Comparison of ENCODE assay signal across 28 cellular contexts in genomic region chr20:22999756-23000155, GRCh38. TPM values are rescaled to one million over a fixed set of nuclear protein-coding genes. Genes with fewer than 3 reads are reported as not detected.
A peak's percentile ranks its signal among the peaks of the same experiment; 100 is the strongest.
DNase-seq lines count a peak whose midpoint lies in the region; ATAC-seq, FAIRE-seq and TF ChIP-seq lines count a peak whose summit lies in the region.
"Had no signal": no experiment of that assay in that cellular context is flagged by ENCODE, and none has a peak within 500 bp of the region (broad histone marks: within the 10 kb centered on the region; RNA-seq: fewer than 3 reads in every experiment).

No MANE protein-coding gene starts in this region.

- H3K4me3 Mint-ChIP-seq in osteocyte (ENCODE audit: unreplicated experiment) (no peak overlapping the region), Calu3 (ENCODE audit: low read depth, unreplicated experiment) (no peak overlapping the region)
- H3K4me3 Mint-ChIP-seq: activated T-helper 17 cell treated with anti-CD3 and anti-CD28 coated beads, Interleukin-2, amount 50 U/mL, for 72 hours; CD8-positive, alpha-beta memory T cell; mesothelial cell of epicardium; nephron progenitor cell; stimulated activated naive CD8-positive, alpha-beta T cell treated with anti-CD3 and anti-CD28 coated beads, Interleukin-15, amount 100 ng/mL, for 72 hours had no signal

- H3K36me3 Mint-ChIP-seq in osteocyte (ENCODE audit: unreplicated experiment), result peaks cover 1% of the 10 kb centered on the region
- no peaks in the 10 kb centered on the region for H3K36me3 Mint-ChIP-seq in Calu3 (ENCODE audit: insufficient read depth, unreplicated experiment)
- H3K36me3 Mint-ChIP-seq: CD8-positive, alpha-beta memory T cell; mesothelial cell of epicardium had no signal

- BruUV-seq in Calu3 (replicated peaks; lab: Mats Ljungman, UMichigan), result no TSS peak

- CTCF ChIA-PET in Calu3 (lab: Charles Lee), result no interaction called here

- peak overlapping the region; percentile 62 for H3K27ac Mint-ChIP-seq in osteocyte (ENCODE audit: unreplicated experiment)
- H3K27ac Mint-ChIP-seq in Calu3 (ENCODE audit: unreplicated experiment), result no peak overlapping the region
- H3K27ac Mint-ChIP-seq: activated T-helper 17 cell treated with anti-CD3 and anti-CD28 coated beads, Interleukin-2, amount 50 U/mL, for 72 hours; CD8-positive, alpha-beta memory T cell; nephron progenitor cell; progenitor cell of endocrine pancreas; stimulated activated naive CD8-positive, alpha-beta T cell treated with anti-CD3 and anti-CD28 coated beads, Interleukin-15, amount 100 ng/mL, for 72 hours had no signal

- H3K9me3 Mint-ChIP-seq in osteocyte (ENCODE audit: unreplicated experiment) (no peaks in the 10 kb centered on the region), Calu3 (ENCODE audit: low read depth, unreplicated experiment) (no peaks in the 10 kb centered on the region)
- H3K9me3 Mint-ChIP-seq: activated T-helper 17 cell treated with anti-CD3 and anti-CD28 coated beads, Interleukin-2, amount 50 U/mL, for 72 hours; CD8-positive, alpha-beta memory T cell; mesothelial cell of epicardium; stimulated activated naive CD8-positive, alpha-beta T cell treated with anti-CD3 and anti-CD28 coated beads, Interleukin-15, amount 100 ng/mL, for 72 hours had no signal

- TF ChIP-seq CTCF in fibroblast of mammary gland (conservative IDR thresholded peaks at IDR 0.05; ENCODE audit: control insufficient read depth, insufficient read depth, low read depth, low read length) (no peak), osteocyte (IDR thresholded peaks at IDR 0.05) (no peak), Calu3 (IDR thresholded peaks at IDR 0.05; ENCODE audit: unreplicated experiment) (no peak)

- no peak overlapping the region for H3K9ac ChIP-seq in Karpas-422 (ENCODE audit: low read length)

- intact Hi-C loops in Calu3 (cut with micrococcal nuclease; ENCODE audit: unreplicated experiment), result no loop called here

- H3K36me3 ChIP-seq in Karpas-422 (ENCODE audit: insufficient read depth, low read length), result no peaks in the 10 kb centered on the region
- H3K36me3 ChIP-seq: transverse colon had no signal

- H3K4me1 Mint-ChIP-seq in osteocyte (ENCODE audit: unreplicated experiment), result peaks cover 5% of the 10 kb centered on the region
- no peaks in the 10 kb centered on the region for H3K4me1 Mint-ChIP-seq in Calu3 (ENCODE audit: low read depth, unreplicated experiment)
- H3K4me1 Mint-ChIP-seq: activated T-helper 17 cell treated with anti-CD3 and anti-CD28 coated beads, Interleukin-2, amount 50 U/mL, for 72 hours; CD8-positive, alpha-beta memory T cell; stimulated activated naive CD8-positive, alpha-beta T cell treated with anti-CD3 and anti-CD28 coated beads, Interleukin-15, amount 100 ng/mL, for 72 hours had no signal

- H3K27ac ChIP-seq in Karpas-422 (ENCODE audit: low read length), result no peak overlapping the region
- H3K27ac ChIP-seq: coronary artery, transverse colon had no signal

- no peak overlapping the region for H3K4me3 ChIP-seq in fibroblast of mammary gland (ENCODE audit: control insufficient read depth, low read depth, low read length)
- H3K4me3 ChIP-seq in Karpas-422 (ENCODE audit: low read length), result no peak overlapping the region
- H3K4me3 ChIP-seq: coronary artery, transverse colon had no signal

- H3K27me3 Mint-ChIP-seq in osteocyte (ENCODE audit: unreplicated experiment), result no peaks in the 10 kb centered on the region
- no peaks in the 10 kb centered on the region for H3K27me3 Mint-ChIP-seq in Calu3 (ENCODE audit: unreplicated experiment)
- H3K27me3 Mint-ChIP-seq: stimulated activated naive CD8-positive, alpha-beta T cell treated with anti-CD3 and anti-CD28 coated beads, Interleukin-15, amount 100 ng/mL, for 72 hours had no signal

- H3K9me3 ChIP-seq in Karpas-422 (ENCODE audit: low read length), result no peaks in the 10 kb centered on the region
- H3K9me3 ChIP-seq: transverse colon had no signal

- no peak for ATAC-seq in GM19351 (IDR thresholded peaks at IDR 0.05; ENCODE audit: unreplicated experiment)
- ATAC-seq: activated T-helper 17 cell treated with anti-CD3 and anti-CD28 coated beads, Interleukin-2, amount 50 U/mL, for 72 hours; HCT116; stimulated activated naive CD8-positive, alpha-beta T cell treated with anti-CD3 and anti-CD28 coated beads, Interleukin-15, amount 100 ng/mL, for 72 hours had no signal

- peak; percentile 44 for FAIRE-seq in RCC 7860 (lab: Jason Lieb, UNC)
- FAIRE-seq: endometrium, small intestine, TTC549 had no signal

- peaks cover 7% of the 10 kb centered on the region for H3K4me1 ChIP-seq in Karpas-422 (ENCODE audit: low read length)
- H3K4me1 ChIP-seq: transverse colon had no signal

- H3K4me2 ChIP-seq in Karpas-422 (ENCODE audit: low read depth, low read length, poor library complexity, severe bottlenecking), result no peak overlapping the region

- no peaks in the 10 kb centered on the region for H4K20me1 ChIP-seq in Karpas-422 (ENCODE audit: insufficient read depth, low read depth, low read length)

- H3K27me3 ChIP-seq in Karpas-422 (ENCODE audit: low read length), result 0 out of 2 replicates have a peak, but pooled peaks cover 3% of the 10 kb centered on the region
- H3K27me3 ChIP-seq: transverse colon had no signal

- H3K79me2 ChIP-seq in Karpas-422 (ENCODE audit: low read length), result no peaks in the 10 kb centered on the region

- no peak overlapping the region for H2AFZ ChIP-seq in Karpas-422 (ENCODE audit: low read length)

- DNase-seq in EH (ENCODE audit: low read depth) (peak; percentile 39), RCC 7860 (ENCODE audit: low spot score) (peak; percentile 38), fibroblast of mammary gland (ENCODE audit: low read depth) (peak; percentile 11), osteocyte (ENCODE audit: extremely low spot score, unreplicated experiment) (no peak), DMS53 (lab: John Stamatoyannopoulos, UW) (no peak), Calu3 (no peak), Karpas-422 (no peak)
- DNase-seq: CD8-positive, alpha-beta memory T cell; DMS79 treated with DMSO at 0.1 percent for 48 hours; hippocampal formation; islet precursor cell; NCI-H1105 treated with DMSO at 0.1 percent for 48 hours; NCI-H2081 treated with DMSO at 0.1 percent for 48 hours; NCI-H510A; nephron progenitor cell; SHP77 treated with DMSO at 0.1 percent for 48 hours; small intestine; stimulated activated naive CD8-positive, alpha-beta T cell treated with anti-CD3 and anti-CD28 coated beads, Interleukin-15, amount 100 ng/mL, for 72 hours; transverse colon had no signal

- no peaks in the 10 kb centered on the region for H3K9me2 ChIP-seq in Karpas-422 (replicated peaks; ENCODE audit: insufficient read depth, low read length)

RNA-seq across cellular contexts. Expression of gene SSTR4, which starts 35.4 kb away (rescaled TPM):
- total RNA-seq in osteocyte (not detected in 2 replicates), Calu3 (2022) (not detected in 2 replicates)
- total RNA-seq in Karpas-422 (2014; rRNA removed; shearing (Covaris generic); ENCODE audit: low replicate concordance), result not detected in 2 replicates
- total RNA-seq: activated T-helper 17 cell treated with anti-CD3 and anti-CD28 coated beads, Interleukin-2, amount 50 U/mL, for 72 hours; CD8-positive, alpha-beta memory T cell; HT1080; mesothelial cell of epicardium; progenitor cell of endocrine pancreas; transverse colon had no signal

RNA-seq across cellular contexts. Expression of gene THBD, which starts 49.7 kb away (rescaled TPM):
- total RNA-seq in osteocyte (66.3 and 68.3 TPM in 2 replicates), Calu3 (2022) (not detected in 2 replicates)
- not detected in 2 replicates for total RNA-seq in Karpas-422 (2014; rRNA removed; shearing (Covaris generic); ENCODE audit: low replicate concordance)
- total RNA-seq: HT1080 had no signal

Comparison
In these comparisons a context has a peak if more than half of its experiments do, and no peak if none do; other contexts are left out.
1. DNase-seq: peak in EH (single experiment), RCC 7860 (single experiment) and fibroblast of mammary gland (single experiment); none in osteocyte (single experiment), DMS53 (single experiment), Calu3 (single experiment) and Karpas-422 (single experiment).
2. RNA of gene THBD, which starts 49.7 kb away (total RNA-seq): 66.3 to 68.3 TPM in osteocyte; not detected in Calu3 and not detected in Karpas-422; every median in the first group is over 10 times any median in the second.